Comparison of ENCODE assay signal across 8 cellular contexts in genomic region chrX:45959567-45959966, GRCh38.
"Had no signal": no experiment of that assay in that cellular context is flagged by ENCODE, and none has a peak within 500 bp of the region (broad histone marks: within the 10 kb centered on the region; RNA-seq: fewer than 3 reads in every experiment).

No MANE protein-coding gene starts in this region.

- H3K4me3 ChIP-seq: GM12878 had no signal

- DNase-seq: GDM1, GF-D8 had no signal

- FAIRE-seq: G401.6, GM12878, GM12891, GM12892, GM18507, GM19239 had no signal

- ATAC-seq: GM12878 had no signal
